In the genomic region with DNA sequence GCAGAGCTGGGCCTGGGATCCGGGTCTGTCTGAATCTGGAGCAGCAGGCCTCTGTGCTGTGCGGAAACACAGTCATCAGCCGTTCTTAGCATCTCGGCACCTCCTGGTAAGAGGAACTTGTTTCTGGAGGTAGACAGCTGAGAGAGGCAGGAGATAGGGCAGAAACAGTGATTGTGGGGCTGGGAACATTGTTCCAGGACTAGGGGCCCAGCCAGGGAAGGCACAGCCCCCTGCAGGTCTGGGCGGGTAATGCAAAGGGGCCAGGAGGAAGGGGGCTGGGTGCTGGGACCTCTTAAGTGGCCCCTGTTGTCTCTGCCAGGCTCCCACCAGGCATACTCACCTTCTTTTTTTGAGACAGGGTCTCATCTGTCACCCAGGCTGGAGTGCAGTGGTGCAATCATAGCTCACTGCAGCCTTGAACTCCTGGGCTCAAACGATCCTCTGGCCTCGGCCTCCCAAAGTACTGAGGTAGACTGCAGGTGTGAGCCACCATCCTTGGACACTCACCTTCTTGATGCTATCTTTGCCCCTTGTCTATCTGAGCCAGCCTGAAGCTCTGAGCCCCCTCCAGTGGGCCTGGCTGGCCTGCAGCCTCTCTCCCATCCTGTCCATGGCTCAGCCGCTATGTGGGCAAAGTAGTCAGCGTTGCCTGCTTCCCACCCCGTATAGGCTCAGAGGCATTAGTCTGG, we compare ENCODE assay signal across 9 cellular contexts.
A peak's percentile ranks its signal among the peaks of the same experiment; 100 is the strongest.
DNase-seq lines count a peak whose midpoint lies in the region; ATAC-seq and TF ChIP-seq lines count a peak whose summit lies in the region.
"Had no signal": no experiment of that assay in that cellular context is flagged by ENCODE, and none has a peak within 500 bp of the region (broad histone marks: within the 10 kb centered on the region; RNA-seq: fewer than 3 reads in every experiment).

No MANE protein-coding gene starts in this region.

- no peak for TF ChIP-seq POLR2A in transverse colon (IDR thresholded peaks at IDR 0.05)

- no peaks in the 10 kb centered on the region for H3K4me1 Mint-ChIP-seq in activated naive CD4-positive, alpha-beta T cell treated with anti-CD3 and anti-CD28 coated beads for 36 hours (ENCODE audit: low read depth)
- peaks cover 12% of the 10 kb centered on the region for H3K4me1 Mint-ChIP-seq in endodermal cell

- H3K4me3 Mint-ChIP-seq in activated naive CD4-positive, alpha-beta T cell treated with anti-CD3 and anti-CD28 coated beads for 36 hours, result no peak overlapping the region
- no peak overlapping the region for H3K4me3 Mint-ChIP-seq in endodermal cell

- no peaks in the 10 kb centered on the region for H3K36me3 Mint-ChIP-seq in activated naive CD4-positive, alpha-beta T cell treated with anti-CD3 and anti-CD28 coated beads for 36 hours (ENCODE audit: low read depth)
- H3K36me3 Mint-ChIP-seq in endodermal cell (ENCODE audit: low read depth), result no peaks in the 10 kb centered on the region

- intact Hi-C loops in activated naive CD4-positive, alpha-beta T cell treated with anti-CD3 and anti-CD28 coated beads for 36 hours (cut with micrococcal nuclease), result no loop called here
- intact Hi-C loops in transverse colon (cut with DNase I; ENCODE audit: low total_unique reads) (no loop called here), psoas muscle (cut with DNase I) (no loop called here)

- H3K27me3 ChIP-seq in endodermal cell (ENCODE audit: control insufficient read depth, insufficient read depth, low read length, poor library complexity, severe bottlenecking), result no peaks in the 10 kb centered on the region
- H3K27me3 ChIP-seq in transverse colon, result peaks cover 17% of the 10 kb centered on the region
- peaks cover 2 to 31% (median 2%) of the 10 kb centered on the region in 3 donors for H3K27me3 ChIP-seq in psoas muscle (ENCODE audit: insufficient read depth in 3 of 3, low read length in 2 of 3)

- no peaks in the 10 kb centered on the region for H3K9me3 Mint-ChIP-seq in activated naive CD4-positive, alpha-beta T cell treated with anti-CD3 and anti-CD28 coated beads for 36 hours
- no peaks in the 10 kb centered on the region for H3K9me3 Mint-ChIP-seq in endodermal cell

- peak; percentile 93 for TF ChIP-seq CTCF in endodermal cell (conservative IDR thresholded peaks at IDR 0.05)
- TF ChIP-seq CTCF in transverse colon (IDR thresholded peaks at IDR 0.05), result peak; percentile 13 to 43 (median 36)
- TF ChIP-seq CTCF in psoas muscle (IDR thresholded peaks at IDR 0.05), result no peak

- H3K4me1 ChIP-seq in endodermal cell (ENCODE audit: control insufficient read depth, insufficient read depth, low read length), result no peaks in the 10 kb centered on the region
- H3K4me1 ChIP-seq in transverse colon, result no peaks in the 10 kb centered on the region
- no peaks in the 10 kb centered on the region for H3K4me1 ChIP-seq in psoas muscle

- in situ Hi-C loops in transverse colon (cut with MboI; ENCODE audit: low pct_ligation_motif_present in 1 of 4, low pct_unique_long_range_greater_than_20kb in 1 of 4, low sequenced_read_pairs in 3 of 4), result no loop called here

- H3K27ac Mint-ChIP-seq in activated naive CD4-positive, alpha-beta T cell treated with anti-CD3 and anti-CD28 coated beads for 36 hours, result no peak overlapping the region
- H3K27ac Mint-ChIP-seq in endodermal cell, result no peak overlapping the region

- peak; percentile 18 for DNase-seq in activated naive CD4-positive, alpha-beta T cell treated with anti-CD3 and anti-CD28 coated beads for 36 hours
- no peak for DNase-seq in activated naive CD4-positive, alpha-beta T cell treated with anti-CD3 and anti-CD28 coated beads, Interleukin-2, amount 50 U/mL, for 16 hours
- DNase-seq in NCI-H2171 (lab: John Stamatoyannopoulos, UW) (peak; percentile 12), endodermal cell (peak; percentile 90), transverse colon (no peak), psoas muscle (no peak), NCI-H774 (lab: John Stamatoyannopoulos, UW) (no peak)
- DNase-seq: stimulated activated CD4-positive, alpha-beta T cell treated with anti-CD3 and anti-CD28 coated beads, Interleukin-1b, Interleukin-23, amount 100 ng/mL, for 48 hours had no signal

- no peak for ATAC-seq in HG02759 (IDR thresholded peaks at IDR 0.05; ENCODE audit: unreplicated experiment)
- ATAC-seq in psoas muscle, result no peak

- 78 to 81% methylated on average over 10 of the region's 10 CpGs for WGBS in endodermal cell (ENCODE audit: insufficient coverage in 1 of 2, insufficient read length in 1 of 2), 2 experiments
- WGBS in transverse colon (ENCODE audit: low coverage in 1 of 2), 2 donors, result 20 to 85% methylated on average over 1 to 10 of the region's 10 CpGs
- WGBS in psoas muscle, 3 donors, result 74 to 79% (median 78%) methylated on average over 10 of the region's 10 CpGs

- H3K9me3 ChIP-seq in endodermal cell (ENCODE audit: control insufficient read depth, low read length), result no peaks in the 10 kb centered on the region
- no peaks in the 10 kb centered on the region for H3K9me3 ChIP-seq in transverse colon
- H3K9me3 ChIP-seq in psoas muscle, result no peaks in the 10 kb centered on the region

- no peak overlapping the region for H3K4me3 ChIP-seq in endodermal cell (ENCODE audit: low read length)
- no peak overlapping the region for H3K4me3 ChIP-seq in transverse colon
- no peak overlapping the region for H3K4me3 ChIP-seq in psoas muscle

- CTCF ChIA-PET in activated naive CD4-positive, alpha-beta T cell treated with anti-CD3 and anti-CD28 coated beads for 36 hours (lab: Charles Lee), result interaction anchor here (0.6 kb wide), 1 partner anchor 72 kb away, joined by 3 read pairs; no protein-coding TSS in a partner anchor

- H3K27ac ChIP-seq in endodermal cell (ENCODE audit: low read depth, low read length) (no peak overlapping the region), transverse colon (no peak overlapping the region), psoas muscle (no peak overlapping the region)

- H3K36me3 ChIP-seq in endodermal cell (ENCODE audit: control insufficient read depth, insufficient read depth, low read length) (no peaks in the 10 kb centered on the region), transverse colon (no peaks in the 10 kb centered on the region), psoas muscle (ENCODE audit: insufficient read depth in 1 of 2, low read depth in 1 of 2) (no peaks in the 10 kb centered on the region)

- TF ChIP-seq EP300 in transverse colon (IDR thresholded peaks at IDR 0.05; ENCODE audit: low read depth), result no peak

- H3K27me3 Mint-ChIP-seq in activated naive CD4-positive, alpha-beta T cell treated with anti-CD3 and anti-CD28 coated beads for 36 hours (ENCODE audit: low read depth), result peaks cover 22% of the 10 kb centered on the region
- peaks cover 5% of the 10 kb centered on the region for H3K27me3 Mint-ChIP-seq in endodermal cell (ENCODE audit: insufficient read depth)

- no peak overlapping the region for H3K9ac ChIP-seq in endodermal cell (ENCODE audit: extremely low read depth, low read length, poor library complexity, severe bottlenecking)

Comparison
In these comparisons a context has a peak if more than half of its experiments do, and no peak if none do; other contexts are left out.
1. DNase-seq: peak in activated naive CD4-positive, alpha-beta T cell treated with anti-CD3 and anti-CD28 coated beads for 36 hours (single experiment), NCI-H2171 (single experiment) and endodermal cell (single experiment); none in activated naive CD4-positive, alpha-beta T cell treated with anti-CD3 and anti-CD28 coated beads, Interleukin-2, amount 50 U/mL, for 16 hours (single experiment), transverse colon (single experiment), psoas muscle (0 of 2) and NCI-H774 (single experiment).